ENCODE assay signal across 8 cellular contexts in the genomic region with DNA sequence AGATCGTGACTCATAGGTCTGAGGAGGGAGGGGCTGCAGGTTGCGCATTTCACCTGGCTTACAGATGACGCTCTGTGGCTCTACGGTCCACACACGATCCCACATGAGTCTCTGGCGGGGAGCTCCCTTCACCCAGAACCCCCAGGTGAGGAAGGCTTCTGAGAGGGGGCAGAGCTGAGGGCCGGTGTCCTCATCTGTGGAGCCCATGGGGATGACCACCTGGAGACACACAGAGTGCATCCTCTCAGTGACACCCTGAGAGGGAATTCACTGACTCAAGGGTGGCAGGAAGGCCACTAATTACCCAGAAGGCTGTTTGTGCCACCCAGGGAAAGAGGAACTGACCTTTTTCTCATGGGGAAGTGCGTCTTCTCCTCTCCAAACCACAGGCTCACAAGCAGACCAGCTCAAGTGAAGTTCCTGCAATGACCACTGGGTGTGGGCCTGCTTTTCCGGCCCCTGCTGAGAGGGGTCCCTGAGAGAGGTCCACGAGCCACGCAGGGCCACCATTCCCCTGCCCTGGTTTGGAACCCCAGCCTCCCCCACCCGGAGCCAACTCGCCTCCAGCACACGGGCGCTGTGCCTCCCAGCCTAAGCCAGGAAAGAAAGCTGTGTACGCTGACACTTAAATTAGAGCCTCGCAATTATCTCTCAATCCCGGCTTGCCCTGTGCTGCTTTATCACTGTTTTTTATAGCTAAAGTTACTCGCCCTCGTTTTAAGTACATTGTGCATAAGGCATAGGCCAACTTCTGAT.
DNase-seq lines count a peak whose midpoint lies in the region; ATAC-seq and TF ChIP-seq lines count a peak whose summit lies in the region.

No MANE protein-coding gene starts in this region.

- no TSS peak for BruUV-seq in A673 (replicated peaks; lab: Mats Ljungman, UMichigan)

- intact Hi-C loops in A673 (cut with micrococcal nuclease; ENCODE audit: unreplicated experiment), result no loop called here
- intact Hi-C loops in transverse colon (cut with DNase I; ENCODE audit: low total_unique reads), result no loop called here

- H3K36me3 ChIP-seq in A673 (ENCODE audit: insufficient read depth, low read length, poor library complexity, severe bottlenecking) (no peaks in the 10 kb centered on the region), Peyer's patch (no peaks in the 10 kb centered on the region), right atrium auricular region (no peaks in the 10 kb centered on the region), transverse colon (no peaks in the 10 kb centered on the region)

- H3K9me3 ChIP-seq in A673 (ENCODE audit: low read depth, low read length, poor library complexity, severe bottlenecking) (no peaks in the 10 kb centered on the region), Peyer's patch (no peaks in the 10 kb centered on the region), right atrium auricular region (no peaks in the 10 kb centered on the region), transverse colon (no peaks in the 10 kb centered on the region)

- POLR2A ChIA-PET in A673 (lab: Charles Lee; ENCODE audit: low non-redundant PET), result no interaction called here

- in situ Hi-C loops in transverse colon (cut with MboI; ENCODE audit: low pct_ligation_motif_present in 1 of 4, low pct_unique_long_range_greater_than_20kb in 1 of 4, low sequenced_read_pairs in 3 of 4), result no loop called here

- ATAC-seq in GM18907 (IDR thresholded peaks at IDR 0.05; ENCODE audit: unreplicated experiment) (peak; percentile 98), HG02970 (IDR thresholded peaks at IDR 0.05; ENCODE audit: low FRiP score, unreplicated experiment) (peak; percentile 98)

- H3K4me3 ChIP-seq in A673 (ENCODE audit: low read depth, low read length, poor library complexity, severe bottlenecking) (no peak overlapping the region), Peyer's patch (peak overlapping the region in 2 of 4 donors; percentile 11 to 32), right atrium auricular region (peak overlapping the region; percentile 8 to 38), transverse colon (no peak overlapping the region)

- no peak overlapping the region for H3K27ac ChIP-seq in A673 (ENCODE audit: low read depth, low read length, poor library complexity, severe bottlenecking)
- peak overlapping the region in 3 of 4 donors; percentile 46 to 82 (median 69) for H3K27ac ChIP-seq in Peyer's patch
- H3K27ac ChIP-seq in right atrium auricular region, result peak overlapping the region; percentile 63 to 78
- peak overlapping the region in 3 of 4 donors; percentile 6 to 35 (median 14) for H3K27ac ChIP-seq in transverse colon

- CTCF ChIA-PET in A673 (lab: Charles Lee), result no interaction called here

- H3K27me3 ChIP-seq in A673 (replicated peaks; ENCODE audit: insufficient read depth, low read depth, low read length, poor library complexity) (peaks cover 9% of the 10 kb centered on the region), Peyer's patch (no peaks in the 10 kb centered on the region), right atrium auricular region (no peaks in the 10 kb centered on the region), transverse colon (no peaks in the 10 kb centered on the region)

- TF ChIP-seq EP300 in transverse colon (IDR thresholded peaks at IDR 0.05; ENCODE audit: low read depth), result no peak

- H3K4me1 ChIP-seq in A673 (ENCODE audit: insufficient read depth, low read length, poor library complexity, severe bottlenecking), result no peaks in the 10 kb centered on the region
- H3K4me1 ChIP-seq in Peyer's patch, result peaks cover 0 to 6% (median 0%) of the 10 kb centered on the region in 4 donors
- H3K4me1 ChIP-seq in right atrium auricular region, result peaks cover 0 to 12% of the 10 kb centered on the region in 2 donors
- H3K4me1 ChIP-seq in transverse colon, result no peaks in the 10 kb centered on the region

- no peak for DNase-seq in A673 (ENCODE audit: low spot score)
- DNase-seq in Peyer's patch, result peak in 2 of 3 donors; percentile 82 to 86
- no peak for DNase-seq in right atrium auricular region (ENCODE audit: low spot score)
- DNase-seq in transverse colon, result peak; percentile 62
- no peak for DNase-seq in activated CD8-positive, alpha-beta memory T cell treated with anti-CD3 and anti-CD28 coated beads, Interleukin-2, amount 50 U/mL, for 4 hours
- no peak for DNase-seq in NCI-H524 treated with DMSO at 0.1 percent for 48 hours (lab: John Stamatoyannopoulos, UW)

- 31 to 50% methylated on average over 6 to 20 of the region's 20 CpGs for WGBS in transverse colon (ENCODE audit: low coverage in 1 of 2), 2 donors

- TF ChIP-seq CTCF in A673 (conservative IDR thresholded peaks at IDR 0.05; ENCODE audit: low read depth, low read length) (0 out of 2 replicates have a peak, but pooled peaks have one; percentile 18), Peyer's patch (IDR thresholded peaks at IDR 0.05) (peak; percentile 39 to 68 (median 62)), right atrium auricular region (IDR thresholded peaks at IDR 0.05) (peak; percentile 47 to 67), transverse colon (IDR thresholded peaks at IDR 0.05) (peak; percentile 45 to 79 (median 57))

- TF ChIP-seq POLR2A in Peyer's patch (IDR thresholded peaks at IDR 0.05) (no peak), transverse colon (IDR thresholded peaks at IDR 0.05) (no peak)

Comparison
In these comparisons a context has a peak if more than half of its experiments do, and no peak if none do; other contexts are left out.
1. DNase-seq: peak in Peyer's patch (2 of 3) and transverse colon (single experiment); none in A673 (single experiment), right atrium auricular region (single experiment), activated CD8-positive, alpha-beta memory T cell treated with anti-CD3 and anti-CD28 coated beads, Interleukin-2, amount 50 U/mL, for 4 hours (single experiment) and NCI-H524 treated with DMSO at 0.1 percent for 48 hours (single experiment).
2. H3K4me3 ChIP-seq: peak in right atrium auricular region (2 of 2); none in A673 (single experiment) and transverse colon (0 of 4).
3. Peak in every context shown above with its lines, with median percentiles within 50 percentile points of each other: CTCF ChIP-seq.